Comparison of ENCODE assay signal across 13 cellular contexts in genomic region chr13:109769921-109770320, GRCh38. TPM values are rescaled to one million over a fixed set of nuclear protein-coding genes. Genes with fewer than 3 reads are reported as not detected.
DNase-seq lines count a peak whose midpoint lies in the region; ATAC-seq and TF ChIP-seq lines count a peak whose summit lies in the region.
"Had no signal": no experiment of that assay in that cellular context is flagged by ENCODE, and none has a peak within 500 bp of the region (broad histone marks: within the 10 kb centered on the region; RNA-seq: fewer than 3 reads in every experiment).

No MANE protein-coding gene starts in this region.

- H3K27me3 ChIP-seq in A673 (replicated peaks; ENCODE audit: insufficient read depth, low read depth, low read length, poor library complexity) (no peaks in the 10 kb centered on the region), GM23338 (ENCODE audit: insufficient read depth) (no peaks in the 10 kb centered on the region), upper lobe of right lung (no peaks in the 10 kb centered on the region)

- BruUV-seq in A673 (replicated peaks; lab: Mats Ljungman, UMichigan): no TSS peak

- no peaks in the 10 kb centered on the region for H3F3A ChIP-seq in GM23338 (replicated peaks; ENCODE audit: low read depth)

- DNase-seq in A673 (ENCODE audit: low spot score): no peak
- no peak for DNase-seq in GM23338 (ENCODE audit: low spot score)
- no peak for DNase-seq in WTC11 (ENCODE audit: low spot score)
- DNase-seq in upper lobe of right lung: no peak
- DNase-seq in GM13976 (ENCODE audit: low spot score): no peak
- no peak for DNase-seq in cortex of kidney (lab: John Stamatoyannopoulos, UW)
- DNase-seq in NCI-H1417 (lab: John Stamatoyannopoulos, UW): no peak
- DNase-seq: Calu3; CD4-positive, CD25-positive, alpha-beta regulatory T cell; DMS 273 treated with DMSO at 0.1 percent for 48 hours had no signal

- no peak for ATAC-seq in GM23338
- peak; percentile 34; the same call in 1 of the 2 replicates for ATAC-seq in WTC11
- ATAC-seq in upper lobe of right lung: peak; percentile 64

- 0 out of 2 replicates have a peak overlapping the region, but pooled peaks have one; percentile 23 for H3K4me2 ChIP-seq in GM23338
- H3K4me2 ChIP-seq: KMS-11 had no signal

- H3K4me1 ChIP-seq in A673 (ENCODE audit: insufficient read depth, low read length, poor library complexity, severe bottlenecking) (peaks cover 83% of the 10 kb centered on the region), GM23338 (ENCODE audit: insufficient read depth) (peaks cover 7% of the 10 kb centered on the region; the same call in 1 of the 2 replicates), upper lobe of right lung (peaks cover 5% of the 10 kb centered on the region)
- H3K4me1 ChIP-seq: HAP-1 had no signal

- H3K36me3 ChIP-seq in A673 (ENCODE audit: insufficient read depth, low read length, poor library complexity, severe bottlenecking): peaks cover 82% of the 10 kb centered on the region
- H3K36me3 ChIP-seq in GM23338 (ENCODE audit: insufficient read depth): no peaks in the 10 kb centered on the region
- H3K36me3 ChIP-seq in upper lobe of right lung: peaks cover 41% of the 10 kb centered on the region
- H3K36me3 ChIP-seq: HAP-1 had no signal

- in situ Hi-C loops in GM13976 (cut with MboI; ENCODE audit: low sequenced_read_pairs, unreplicated experiment): no loop called here

- H3K9me3 Mint-ChIP-seq in GM23338 (no peaks in the 10 kb centered on the region), WTC11 (no peaks in the 10 kb centered on the region)
- H3K9me3 Mint-ChIP-seq: CD4-positive, CD25-positive, alpha-beta regulatory T cell had no signal

- intact Hi-C loops in A673 (cut with micrococcal nuclease; ENCODE audit: unreplicated experiment): no loop called here
- intact Hi-C loops in upper lobe of right lung (cut with DNase I): no loop called here

- H3K4me1 Mint-ChIP-seq in GM23338 (peaks cover 28% of the 10 kb centered on the region), WTC11 (peaks cover 43% of the 10 kb centered on the region)

- no peak overlapping the region for H2AFZ ChIP-seq in GM23338

- no peaks in the 10 kb centered on the region for H3K9me2 ChIP-seq in GM23338 (ENCODE audit: insufficient read depth)

- H4K20me1 ChIP-seq in GM23338 (replicated peaks; ENCODE audit: insufficient read depth): peaks cover 25% of the 10 kb centered on the region

- CTCF ChIA-PET in A673 (lab: Charles Lee) (no interaction called here), WTC11 (lab: Charles Lee) (interaction anchor here (1.3 kb wide), 1 partner anchor 41 kb away, joined by 3 read pairs; no protein-coding TSS in a partner anchor)

- peaks cover 5% of the 10 kb centered on the region for H3K27me3 Mint-ChIP-seq in GM23338 (ENCODE audit: insufficient read depth, low read depth, poor library complexity)
- no peaks in the 10 kb centered on the region for H3K27me3 Mint-ChIP-seq in WTC11 (ENCODE audit: low read depth)
- H3K27me3 Mint-ChIP-seq: B cell; CD4-positive, CD25-positive, alpha-beta regulatory T cell had no signal

- no peak overlapping the region for H3K4me3 Mint-ChIP-seq in GM23338
- H3K4me3 Mint-ChIP-seq in WTC11: no peak overlapping the region
- H3K4me3 Mint-ChIP-seq: B cell had no signal

- peaks cover 25% of the 10 kb centered on the region for H3K36me3 Mint-ChIP-seq in GM23338 (ENCODE audit: low read depth)
- peaks cover 27% of the 10 kb centered on the region for H3K36me3 Mint-ChIP-seq in WTC11

- POLR2A ChIA-PET in A673 (lab: Charles Lee; ENCODE audit: low non-redundant PET): no interaction called here
- POLR2A ChIA-PET in WTC11 (lab: Charles Lee): no interaction called here

- peaks cover 78% of the 10 kb centered on the region for H3K79me2 ChIP-seq in GM23338 (replicated peaks; ENCODE audit: insufficient read depth)

- H3K4me3 ChIP-seq in A673 (ENCODE audit: low read depth, low read length, poor library complexity, severe bottlenecking): no peak overlapping the region
- H3K4me3 ChIP-seq in GM23338: no peak overlapping the region
- H3K4me3 ChIP-seq in upper lobe of right lung: no peak overlapping the region
- H3K4me3 ChIP-seq: HAP-1 had no signal

- H3K9me3 ChIP-seq in A673 (ENCODE audit: low read depth, low read length, poor library complexity, severe bottlenecking) (no peaks in the 10 kb centered on the region), upper lobe of right lung (no peaks in the 10 kb centered on the region)
- H3K9me3 ChIP-seq: HAP-1 had no signal

- H3K27ac ChIP-seq in A673 (ENCODE audit: low read depth, low read length, poor library complexity, severe bottlenecking) (peak overlapping the region; percentile 58), GM23338 (ENCODE audit: low read depth) (no peak overlapping the region), upper lobe of right lung (no peak overlapping the region)
- H3K27ac ChIP-seq: KMS-11 had no signal

- H3K27ac Mint-ChIP-seq in GM23338 (no peak overlapping the region), WTC11 (peak overlapping the region; percentile 45; the same call in 1 of the 2 replicates)
- H3K27ac Mint-ChIP-seq: B cell had no signal

- no peak for TF ChIP-seq CTCF in A673 (conservative IDR thresholded peaks at IDR 0.05; ENCODE audit: low read depth, low read length)
- TF ChIP-seq CTCF in GM23338 (conservative IDR thresholded peaks at IDR 0.05; ENCODE audit: low read depth in 2 of 2): no peak
- no peak for TF ChIP-seq CTCF in WTC11 (IDR thresholded peaks at IDR 0.05)
- TF ChIP-seq CTCF in upper lobe of right lung (IDR thresholded peaks at IDR 0.05): no peak
- TF ChIP-seq CTCF in GM13976 (IDR thresholded peaks at IDR 0.05; ENCODE audit: borderline replicate concordance, control extremely low read depth, extremely low read depth, insufficient read depth, missing control alignments): no peak

TF ChIP-seq in GM23338, 12 proteins besides CTCF, POLR2A, EP300 and RAD21 (continues in another document):
- no peak for TF ChIP-seq EZH2 (IDR thresholded peaks at IDR 0.05; ENCODE audit: low read depth, unreplicated experiment)
- TF ChIP-seq ETS1 (IDR thresholded peaks at IDR 0.05): no peak
- no peak for TF ChIP-seq POLR2AphosphoS5 (IDR thresholded peaks at IDR 0.05; ENCODE audit: low read depth)
- no peak for TF ChIP-seq JUNB (IDR thresholded peaks at IDR 0.05; ENCODE audit: unreplicated experiment)
- no peak for TF ChIP-seq STAT1 (IDR thresholded peaks at IDR 0.05; ENCODE audit: unreplicated experiment)

TF ChIP-seq in WTC11, 78 proteins besides CTCF, POLR2A, EP300 and RAD21 (continues in another document):
- TF ChIP-seq EMX1 (CRISPR knock-in tag; IDR thresholded peaks at IDR 0.05) (no peak), E2F1 (CRISPR knock-in tag; IDR thresholded peaks at IDR 0.05) (no peak), HMGA2 (CRISPR knock-in tag; IDR thresholded peaks at IDR 0.05) (no peak), RORB (CRISPR knock-in tag; IDR thresholded peaks at IDR 0.05) (no peak), ZNF425 (CRISPR knock-in tag; conservative IDR thresholded peaks at IDR 0.05) (no peak), ZNF281 (CRISPR knock-in tag; IDR thresholded peaks at IDR 0.05) (no peak)

RNA-seq across cellular contexts. Expression of gene IRS2, which starts 16.5 kb away (rescaled TPM):
- 135 TPM in 2 replicates for total RNA-seq in A673 (2021)
- 12.4 and 14.5 TPM in 2 replicates for total RNA-seq in GM23338 (2014; rRNA removed; shearing (Covaris generic))
- polyA plus RNA-seq in GM23338 (2016; fragmentation: Nextera tagmentation; extraction: Ambion mirVana): 3.6 and 4.0 TPM in 2 replicates
- total RNA-seq in WTC11 (2021): 17.9 to 20.5 TPM (median 18.6 TPM) in 3 replicates
- 43.8 TPM for total RNA-seq in upper lobe of right lung
